Comparison of ENCODE assay signal across 21 cellular contexts in genomic region chr14:51597511-51597920, GRCh38.
A peak's percentile ranks its signal among the peaks of the same experiment; 100 is the strongest.
DNase-seq lines count a peak whose midpoint lies in the region; FAIRE-seq lines count a peak whose summit lies in the region.
"Had no signal": no experiment of that assay in that cellular context is flagged by ENCODE, and none has a peak within 500 bp of the region (broad histone marks: within the 10 kb centered on the region; RNA-seq: fewer than 3 reads in every experiment).

No MANE protein-coding gene starts in this region.

- in situ Hi-C loops in KBM-7 (cut with MboI; ENCODE audit: low pct_unique_long_range_greater_than_20kb, low sequenced_read_pairs): no loop called here

- peak; percentile 92 for DNase-seq in GM04503 (ENCODE audit: low read depth)
- DNase-seq in RCC 7860 (ENCODE audit: low spot score): peak; percentile 31
- peak; percentile 46 for DNase-seq in fibroblast of peridontal ligament (ENCODE audit: extremely low read depth)
- DNase-seq in NCI-H1436 (lab: John Stamatoyannopoulos, UW): no peak
- DNase-seq in NCI-H526 treated with DMSO at 0.1 percent for 48 hours (lab: John Stamatoyannopoulos, UW): no peak
- no peak for DNase-seq in KBM-7
- DNase-seq in posterior cingulate gyrus: no peak
- DNase-seq: activated CD4-positive, alpha-beta memory T cell treated with anti-CD3 and anti-CD28 coated beads, Interleukin-2, amount 10 ng/mL, durations not matched to agents 7 days and 5 days; activated naive CD4-positive, alpha-beta T cell treated with anti-CD3 and anti-CD28 coated beads for 36 hours; cerebellar nuclear complex; DMS 273 treated with DMSO at 0.1 percent for 48 hours; effector memory CD4-positive, alpha-beta T cell; esophagus squamous epithelium; heart right ventricle; Karpas-422; NCI-H1092 treated with DMSO at 0.1 percent for 48 hours; NCI-H2107; NCI-H69; nucleus accumbens; Right ventricle myocardium superior; stimulated activated naive CD4-positive, alpha-beta T cell had no signal

- intact Hi-C loops in posterior cingulate gyrus (cut with DNase I): no loop called here

- no peak for FAIRE-seq in RCC 7860 (lab: Jason Lieb, UNC)

Comparison
In these comparisons a context has a peak if more than half of its experiments do, and no peak if none do; other contexts are left out.
1. DNase-seq: peak in GM04503 (single experiment), RCC 7860 (single experiment) and fibroblast of peridontal ligament (single experiment); none in NCI-H1436 (single experiment), NCI-H526 treated with DMSO at 0.1 percent for 48 hours (single experiment), KBM-7 (single experiment) and posterior cingulate gyrus (0 of 10).